In genomic region chr7:71753959-71754652, GRCh38 we compare ENCODE assay signal across 20 cellular contexts.
"Had no signal": no experiment of that assay in that cellular context is flagged by ENCODE, and none has a peak within 500 bp of the region (broad histone marks: within the 10 kb centered on the region; RNA-seq: fewer than 3 reads in every experiment).

No MANE protein-coding gene starts in this region.

- H3K36me3 ChIP-seq: esophagus squamous epithelium, heart right ventricle, left lung, upper lobe of left lung, vagina had no signal

- H3K27ac ChIP-seq: esophagus squamous epithelium, heart right ventricle, left lung, upper lobe of left lung, vagina had no signal

- H3K9me3 ChIP-seq: esophagus squamous epithelium, vagina had no signal

- ATAC-seq: activated CD8-positive, alpha-beta T cell treated with anti-CD3 and anti-CD28 coated beads for 36 hours; activated T-cell treated with anti-CD3 and anti-CD28 coated beads, Interleukin-2, amount 50 U/mL, for 4 hours; activated T-helper 17 cell treated with anti-CD3 and anti-CD28 coated beads, Interleukin-2, amount 50 U/mL, for 72 hours; heart right ventricle; left lung; right cardiac atrium; stimulated activated effector memory CD8-positive, alpha-beta T cell treated with anti-CD3 and anti-CD28 coated beads, Interleukin-12 subunit alpha, Interleukin-12 subunit beta, amount 100 ng/mL, for 72 hours had no signal

- H3K27me3 ChIP-seq: vagina had no signal

- DNase-seq: activated B cell treated with CpG ODN at 0.5 μM for 24 hours; activated CD4-positive, alpha-beta T cell treated with anti-CD3 and anti-CD28 coated beads, Interleukin-2, amount 50 U/mL, for 1 hour; activated CD8-positive, alpha-beta T cell treated with anti-CD3 and anti-CD28 coated beads for 36 hours; activated gamma-delta T cell treated with Interleukin-2 at 50 U/mL for 16 hours; activated naive CD4-positive, alpha-beta T cell treated with anti-CD3 and anti-CD28 coated beads, Interleukin-2, amount 50 U/mL, for 16 hours; activated T-cell treated with anti-CD3 and anti-CD28 coated beads, Interleukin-2, amount 50 U/mL, for 4 hours; amygdala; caudate nucleus; esophagus squamous epithelium; foreskin melanocyte; heart right ventricle; kidney glomerular epithelial cell; left lung; right cardiac atrium; stimulated activated CD4-positive, alpha-beta T cell treated with anti-CD3 and anti-CD28 coated beads, Interleukin-4, amount 100 ng/mL, for 24 hours; upper lobe of left lung had no signal

- H3K4me3 ChIP-seq: esophagus squamous epithelium, heart right ventricle, left lung, lung, upper lobe of left lung, vagina had no signal
